In the genomic region with DNA sequence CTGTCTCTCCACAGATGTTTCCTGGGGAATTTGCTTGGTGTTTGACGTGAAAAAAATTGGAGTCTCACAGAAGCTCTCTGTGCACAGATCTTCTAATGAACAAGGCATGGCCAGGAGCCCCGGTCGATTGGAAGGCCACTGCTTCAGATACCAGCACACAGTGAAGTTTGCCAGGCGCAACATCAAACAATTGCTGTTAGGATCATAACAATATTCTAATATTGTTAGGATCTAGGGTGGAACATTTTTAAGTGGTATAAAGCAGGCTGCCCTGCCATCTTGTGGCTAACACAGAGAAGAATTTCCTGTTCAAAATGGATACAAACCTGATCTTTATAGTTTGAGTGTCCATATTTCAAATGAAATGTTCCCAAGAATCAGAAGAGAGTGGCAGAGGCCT, we compare ENCODE assay signal across 9 cellular contexts.
DNase-seq lines count a peak whose midpoint lies in the region; ATAC-seq and TF ChIP-seq lines count a peak whose summit lies in the region.
"Had no signal": no experiment of that assay in that cellular context is flagged by ENCODE, and none has a peak within 500 bp of the region (broad histone marks: within the 10 kb centered on the region; RNA-seq: fewer than 3 reads in every experiment).

No MANE protein-coding gene starts in this region.

- H3K4me1 ChIP-seq in Panc1 (ENCODE audit: control insufficient read depth, insufficient read depth, low read length) (no peaks in the 10 kb centered on the region), smooth muscle cell (ENCODE audit: low read depth) (no peaks in the 10 kb centered on the region)

- no peak overlapping the region for H3K4me3 ChIP-seq in Panc1 (ENCODE audit: low read depth in 2 of 2, low read length in 2 of 2)
- no peak overlapping the region for H3K4me3 ChIP-seq in foreskin fibroblast (ENCODE audit: low read depth in 1 of 2, low read length in 2 of 2)
- no peak overlapping the region for H3K4me3 ChIP-seq in smooth muscle cell
- H3K4me3 ChIP-seq: BLaER1 had no signal

- peak; percentile 70 for TF ChIP-seq CTCF in Panc1 (IDR thresholded peaks at IDR 0.05)
- TF ChIP-seq CTCF in foreskin fibroblast (IDR thresholded peaks at IDR 0.05; ENCODE audit: low read depth, low read length) = peak; percentile 17
- TF ChIP-seq CTCF in smooth muscle cell (IDR thresholded peaks at IDR 0.05; ENCODE audit: borderline replicate concordance, insufficient read depth, poor library complexity, severe bottlenecking) = peak; percentile 55

- H2AFZ ChIP-seq in smooth muscle cell (ENCODE audit: low read depth) = peak overlapping the region; percentile 38

- no peaks in the 10 kb centered on the region for H3K36me3 ChIP-seq in Panc1 (ENCODE audit: control insufficient read depth, insufficient read depth, low read length)
- no peaks in the 10 kb centered on the region for H3K36me3 ChIP-seq in smooth muscle cell (ENCODE audit: low read depth)
- H3K36me3 ChIP-seq: BLaER1 had no signal

- WGBS in smooth muscle cell (ENCODE audit: low lambda C conversion rate) = 84% methylated on average over 4 of the region's 4 CpGs

- H3K4me2 ChIP-seq in smooth muscle cell = no peak overlapping the region
- H3K4me2 ChIP-seq: BLaER1 had no signal

- H3K9ac ChIP-seq in smooth muscle cell (ENCODE audit: low read depth) = no peak overlapping the region
- H3K9ac ChIP-seq: BLaER1 had no signal

- POLR2A ChIA-PET in Panc1 (lab: Charles Lee) = no interaction called here

- no peaks in the 10 kb centered on the region; the same call in none of the 2 replicates for H3K27me3 ChIP-seq in Panc1 (ENCODE audit: control insufficient read depth, insufficient read depth, low read length)
- no peaks in the 10 kb centered on the region for H3K27me3 ChIP-seq in smooth muscle cell (ENCODE audit: low read depth)
- H3K27me3 ChIP-seq: BLaER1 had no signal

- no peaks in the 10 kb centered on the region for H3K79me2 ChIP-seq in smooth muscle cell (ENCODE audit: low read depth)

- BruUV-seq in Panc1 (replicated peaks; lab: Mats Ljungman, UMichigan) = no TSS peak

- ATAC-seq in Panc1 (peak; percentile 69), HG02981 (IDR thresholded peaks at IDR 0.05; ENCODE audit: unreplicated experiment) (no peak), GM18873 (IDR thresholded peaks at IDR 0.05; ENCODE audit: low FRiP score, unreplicated experiment) (no peak)

- in situ Hi-C loops in Panc1 (cut with HindIII; ENCODE audit: low pct_unique_long_range_greater_than_20kb, low sequenced_read_pairs) = no loop called here

- H3K27ac ChIP-seq in Panc1 (ENCODE audit: low read length) = no peak overlapping the region
- no peak overlapping the region for H3K27ac ChIP-seq in smooth muscle cell (ENCODE audit: low read depth)
- H3K27ac ChIP-seq: BLaER1 had no signal

- intact Hi-C loops in Panc1 (cut with micrococcal nuclease; ENCODE audit: unreplicated experiment) = no loop called here

- DNase-seq in NCI-H748 (lab: John Stamatoyannopoulos, UW; ENCODE audit: unreplicated experiment) = peak; percentile 50
- no peak for DNase-seq in NCI-H748 treated with DMSO at 0.1 percent for 48 hours (lab: John Stamatoyannopoulos, UW)
- DNase-seq in Panc1 (ENCODE audit: low read depth, low spot score) = no peak
- DNase-seq in foreskin fibroblast = no peak
- no peak for DNase-seq in smooth muscle cell (lab: John Stamatoyannopoulos, UW; ENCODE audit: unreplicated experiment)
- DNase-seq in NCI-H146 (lab: John Stamatoyannopoulos, UW) = no peak

- no peaks in the 10 kb centered on the region for H3K9me3 ChIP-seq in Panc1 (ENCODE audit: control insufficient read depth, insufficient read depth, low read depth, low read length)
- no peaks in the 10 kb centered on the region for H3K9me3 ChIP-seq in smooth muscle cell (replicated peaks; ENCODE audit: low read depth)
- H3K9me3 ChIP-seq: BLaER1 had no signal

- H4K20me1 ChIP-seq in smooth muscle cell (ENCODE audit: low read depth) = no peaks in the 10 kb centered on the region
- H4K20me1 ChIP-seq: BLaER1 had no signal

- H3F3A ChIP-seq in smooth muscle cell (ENCODE audit: low read depth) = no peaks in the 10 kb centered on the region

- CTCF ChIA-PET in Panc1 (lab: Charles Lee) = interaction anchor here (0.9 kb wide), 1 partner anchor 1446 kb away, joined by 3 read pairs; no protein-coding TSS in a partner anchor

Comparison
In these comparisons a context has a peak if more than half of its experiments do, and no peak if none do; other contexts are left out.
1. CTCF ChIP-seq: peak in every context shown above with its lines; median percentile 70 in Panc1; 55 in smooth muscle cell; 17 in foreskin fibroblast.